19 cellular contexts compared by ENCODE assay signal in the genomic region with DNA sequence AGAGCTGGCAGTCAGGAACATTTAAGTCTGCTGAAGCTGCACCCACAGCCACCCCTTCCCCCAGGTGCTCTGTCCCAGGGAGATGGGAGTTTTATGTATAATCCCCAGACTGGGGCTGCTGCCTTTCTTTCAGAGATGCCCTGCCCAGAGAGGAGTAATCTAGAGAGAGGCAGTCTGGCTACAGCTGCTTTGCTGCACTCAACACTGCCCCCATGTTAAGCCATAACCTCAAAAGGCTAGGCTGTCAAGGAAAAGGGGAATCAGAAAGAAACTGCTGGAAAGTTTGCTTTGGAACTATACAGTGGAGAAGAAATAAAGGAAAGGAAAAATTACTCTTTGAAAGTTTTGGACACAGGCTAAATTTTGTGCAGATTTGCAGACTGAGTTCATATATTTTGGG.
DNase-seq lines count a peak whose midpoint lies in the region; ATAC-seq, FAIRE-seq and TF ChIP-seq lines count a peak whose summit lies in the region.
"Had no signal": no experiment of that assay in that cellular context is flagged by ENCODE, and none has a peak within 500 bp of the region (broad histone marks: within the 10 kb centered on the region; RNA-seq: fewer than 3 reads in every experiment).

No MANE protein-coding gene starts in this region.

- CTCF ChIA-PET in Panc1 (lab: Charles Lee), result no interaction called here
- CTCF ChIA-PET in H1 (lab: Charles Lee; ENCODE audit: partially characterized antibody), result interaction anchor here (0.7 to 1.9 kb wide), 5 partner anchors 10 to 27 kb away, joined by 3 to 7 read pairs (median 3); no protein-coding TSS in a partner anchor

- H3K23me2 ChIP-seq in H1 (ENCODE audit: low read depth, low read length), result no peaks in the 10 kb centered on the region

- peak in 1 of 2 experiments; percentile 24; a peak in 1 of 4 replicates for TF ChIP-seq RAD21 in H1 (IDR thresholded peaks at IDR 0.05 in 1 of 2, conservative IDR thresholded peaks at IDR 0.05 in 1 of 2; ENCODE audit: low read depth in 2 of 2, low read length in 2 of 2)

- H3K27me3 ChIP-seq in cardiac muscle cell, result no peaks in the 10 kb centered on the region
- no peaks in the 10 kb centered on the region for H3K27me3 ChIP-seq in Panc1 (ENCODE audit: control insufficient read depth, insufficient read depth, low read length)
- no peaks in the 10 kb centered on the region for H3K27me3 ChIP-seq in H1 (replicated peaks in 1 of 4; ENCODE audit: control insufficient read depth in 3 of 4, extremely low read depth in 1 of 4, insufficient read depth in 3 of 4, low read length in 3 of 4)
- H3K27me3 ChIP-seq: SJCRH30 had no signal

- no peak overlapping the region for H2BK12ac ChIP-seq in H1 (ENCODE audit: low read depth, low read length)

- no peak overlapping the region for H3K14ac ChIP-seq in H1 (ENCODE audit: insufficient read length)

- H3K79me2 ChIP-seq in H1 (ENCODE audit: control insufficient read depth in 1 of 2, insufficient read depth in 2 of 2, low read length in 2 of 2), result no peaks in the 10 kb centered on the region

- BruUV-seq in Panc1 (replicated peaks; lab: Mats Ljungman, UMichigan), result no TSS peak

- no peak overlapping the region for H3K4ac ChIP-seq in H1 (replicated peaks; ENCODE audit: insufficient read length, low read depth, low read length)

- H3K56ac ChIP-seq in H1 (replicated peaks; ENCODE audit: insufficient read length, low read depth, low read length), result no peak overlapping the region

- FAIRE-seq in H1 (lab: Jason Lieb, UNC), result no peak
- FAIRE-seq: K562 had no signal

- H3K23ac ChIP-seq in H1 (ENCODE audit: insufficient read length), result no peak overlapping the region

- no peaks in the 10 kb centered on the region for H3K79me1 ChIP-seq in H1 (ENCODE audit: low read depth, low read length)

- H3K4me2 ChIP-seq in H1 (ENCODE audit: insufficient read depth in 1 of 2, low read depth in 2 of 2, low read length in 2 of 2), result no peak overlapping the region

- TF ChIP-seq CTCF in cardiac muscle cell (IDR thresholded peaks at IDR 0.05; ENCODE audit: low read depth, low read length), result peak; percentile 14
- peak; percentile 10; the same call in 1 of the 2 replicates for TF ChIP-seq CTCF in Panc1 (IDR thresholded peaks at IDR 0.05)
- TF ChIP-seq CTCF in H1 (IDR thresholded peaks at IDR 0.05; ENCODE audit: control extremely low read depth in 1 of 3, insufficient read depth in 1 of 3, low read depth in 1 of 3, low read length in 3 of 3), result peak in 2 of 3 experiments; percentile 14 to 17; a peak in 1 of 4 replicates

- TF ChIP-seq POLR2A in H1 (IDR thresholded peaks at IDR 0.05; ENCODE audit: control extremely low read depth in 1 of 2, low read depth in 2 of 2, low read length in 2 of 2), result no peak

- peak in 1 of 2 donors; percentile 28 for DNase-seq in cardiac muscle cell (ENCODE audit: low read depth in 1 of 2, low spot score in 1 of 2)
- DNase-seq in left ventricle myocardium superior, result no peak
- DNase-seq in Panc1 (ENCODE audit: low read depth, low spot score), result no peak
- DNase-seq in H1 (ENCODE audit: low read depth in 1 of 2, low spot score in 2 of 2), result no peak
- no peak for DNase-seq in activated T-cell treated with anti-CD3 and anti-CD28 coated beads, Interleukin-2, amount 50 U/mL, for 1 hour
- no peak for DNase-seq in HuH-7.5 (ENCODE audit: low spot score)
- DNase-seq: DND-41, NCI-H1105 treated with DMSO at 0.1 percent for 48 hours, NCI-H1694, NCI-H2107, NCI-H510A, NCI-H748 treated with DMSO at 0.1 percent for 48 hours, OCI-M1, SJCRH30 had no signal

- no peak overlapping the region for H2BK20ac ChIP-seq in H1 (ENCODE audit: low read length)

- H3K4me1 ChIP-seq in cardiac muscle cell (ENCODE audit: low read depth), result no peaks in the 10 kb centered on the region
- no peaks in the 10 kb centered on the region for H3K4me1 ChIP-seq in Panc1 (ENCODE audit: control insufficient read depth, insufficient read depth, low read length)
- H3K4me1 ChIP-seq in H1 (replicated peaks in 1 of 4; ENCODE audit: control insufficient read depth in 3 of 4, insufficient read depth in 4 of 4, low read length in 3 of 4), result peaks cover 0 to 7% (median 1%) of the 10 kb centered on the region in 4 experiments; a peak in 2 of 7 replicates
- H3K4me1 ChIP-seq: SJCRH30 had no signal

- no peak overlapping the region for H2BK120ac ChIP-seq in H1 (replicated peaks; ENCODE audit: low read depth, low read length)

- no peak overlapping the region for H2AFZ ChIP-seq in H1 (ENCODE audit: low read length)

- no peak for ATAC-seq in left ventricle myocardium superior
- no peak for ATAC-seq in Panc1
- ATAC-seq in HG03442 (IDR thresholded peaks at IDR 0.05; ENCODE audit: unreplicated experiment), result no peak
- ATAC-seq in HG03175 (IDR thresholded peaks at IDR 0.05; ENCODE audit: unreplicated experiment), result no peak
- ATAC-seq: K562 had no signal

- TF ChIP-seq EP300 in H1 (IDR thresholded peaks at IDR 0.05; ENCODE audit: borderline replicate concordance in 1 of 2, low read depth in 2 of 2, low read length in 2 of 2), result no peak

- intact Hi-C loops in left ventricle myocardium superior (cut with micrococcal nuclease), result no loop called here
- intact Hi-C loops in Panc1 (cut with micrococcal nuclease; ENCODE audit: unreplicated experiment), result no loop called here

- H3K36me3 ChIP-seq in cardiac muscle cell (no peaks in the 10 kb centered on the region), Panc1 (ENCODE audit: control insufficient read depth, insufficient read depth, low read length) (no peaks in the 10 kb centered on the region), H1 (ENCODE audit: control insufficient read depth in 2 of 4, insufficient read depth in 4 of 4, low read length in 3 of 4) (no peaks in the 10 kb centered on the region)
- H3K36me3 ChIP-seq: SJCRH30 had no signal

- H3K9me3 ChIP-seq in cardiac muscle cell (ENCODE audit: low read depth) (no peaks in the 10 kb centered on the region), Panc1 (ENCODE audit: control insufficient read depth, insufficient read depth, low read depth, low read length) (no peaks in the 10 kb centered on the region), H1 (ENCODE audit: insufficient read depth in 2 of 2, low read depth in 1 of 2, low read length in 1 of 2) (no peaks in the 10 kb centered on the region)
- H3K9me3 ChIP-seq: SJCRH30 had no signal

- no peak overlapping the region for H3K4me3 ChIP-seq in cardiac muscle cell
- no peak overlapping the region for H3K4me3 ChIP-seq in Panc1 (ENCODE audit: low read depth in 2 of 2, low read length in 2 of 2)
- H3K4me3 ChIP-seq in H1 (ENCODE audit: extremely low read depth in 1 of 4, insufficient read depth in 2 of 4, low read depth in 3 of 4, low read length in 4 of 4), result no peak overlapping the region
- H3K4me3 ChIP-seq: K562, SJCRH30 had no signal

- no peak overlapping the region for H4K5ac ChIP-seq in H1 (ENCODE audit: insufficient read length, low read depth, low read length)

- no peaks in the 10 kb centered on the region for H4K20me1 ChIP-seq in H1 (replicated peaks in 1 of 2; ENCODE audit: control insufficient read depth in 1 of 2, insufficient read depth in 2 of 2, low read length in 2 of 2)

- H3K27ac ChIP-seq in cardiac muscle cell (no peak overlapping the region), Panc1 (ENCODE audit: low read length) (no peak overlapping the region), H1 (ENCODE audit: low read depth, low read length) (no peak overlapping the region)
- H3K27ac ChIP-seq: C4-2B, RWPE1, SJCRH30 had no signal

- no peak overlapping the region for H2AK5ac ChIP-seq in H1 (ENCODE audit: low read depth, low read length)

- H2BK5ac ChIP-seq in H1 (ENCODE audit: low read depth, low read length), result no peak overlapping the region

- H4K91ac ChIP-seq in H1 (replicated peaks; ENCODE audit: insufficient read length, low read length), result no peak overlapping the region

- in situ Hi-C loops in Panc1 (cut with HindIII; ENCODE audit: low pct_unique_long_range_greater_than_20kb, low sequenced_read_pairs), result no loop called here

- H3K9ac ChIP-seq in H1 (replicated peaks in 1 of 4; ENCODE audit: extremely low read depth in 1 of 4, low read depth in 3 of 4, low read length in 3 of 4), result no peak overlapping the region

- no peak overlapping the region for H2BK15ac ChIP-seq in H1 (ENCODE audit: low read length)

- no peak overlapping the region for H4K8ac ChIP-seq in H1 (ENCODE audit: extremely low read depth, insufficient read depth, low read length)

- no peak overlapping the region for H3K18ac ChIP-seq in H1 (ENCODE audit: extremely low read depth, low read length)

- POLR2A ChIA-PET in Panc1 (lab: Charles Lee), result no interaction called here
- POLR2A ChIA-PET in H1 (lab: Charles Lee; ENCODE audit: partially characterized antibody), result no interaction called here

TF ChIP-seq in H1, 55 proteins besides CTCF, POLR2A, EP300 and RAD21:
- no peak for TF ChIP-seq POU5F1 (IDR thresholded peaks at IDR 0.05; ENCODE audit: low read depth, low read length)
- no peak for TF ChIP-seq TAF7 (optimal IDR thresholded peaks at IDR 0.05; ENCODE audit: borderline replicate concordance, low read depth, low read length)
- TF ChIP-seq JUN (IDR thresholded peaks at IDR 0.05; ENCODE audit: low read depth, low read length), result no peak
- no peak for TF ChIP-seq FOSL1 (IDR thresholded peaks at IDR 0.05; ENCODE audit: insufficient read depth, low read depth, low read length)
- TF ChIP-seq TAF1 (IDR thresholded peaks at IDR 0.05; ENCODE audit: low read depth, low read length), result no peak
- TF ChIP-seq, protein P1, sequence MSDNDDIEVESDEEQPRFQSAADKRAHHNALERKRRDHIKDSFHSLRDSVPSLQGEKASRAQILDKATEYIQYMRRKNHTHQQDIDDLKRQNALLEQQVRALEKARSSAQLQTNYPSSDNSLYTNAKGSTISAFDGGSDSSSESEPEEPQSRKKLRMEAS (IDR thresholded peaks at IDR 0.05), result no peak
- no peak for TF ChIP-seq SP4 (IDR thresholded peaks at IDR 0.05; ENCODE audit: low read length)
- TF ChIP-seq CHD2 (IDR thresholded peaks at IDR 0.05; ENCODE audit: low read length), result no peak
TF ChIP-seq in H1: peak in this region for 0.
